In genomic region chr14:49732896-49733295, GRCh38 we compare ENCODE assay signal across 20 cellular contexts.
"Had no signal": no experiment of that assay in that cellular context is flagged by ENCODE, and none has a peak within 500 bp of the region (broad histone marks: within the 10 kb centered on the region; RNA-seq: fewer than 3 reads in every experiment).

No MANE protein-coding gene starts in this region.

- H3K27ac Mint-ChIP-seq: natural killer cell; stimulated activated effector memory CD8-positive, alpha-beta T cell treated with anti-CD3 and anti-CD28 coated beads, Interleukin-12 subunit alpha, Interleukin-12 subunit beta, amount 100 ng/mL, for 72 hours had no signal

- H3K27ac ChIP-seq: gastrocnemius medialis, pancreas, prostate gland, right lobe of liver, thoracic aorta, transverse colon had no signal

- H3K4me1 Mint-ChIP-seq: central memory CD8-positive, alpha-beta T cell; natural killer cell; stimulated activated effector memory CD8-positive, alpha-beta T cell treated with anti-CD3 and anti-CD28 coated beads, Interleukin-12 subunit alpha, Interleukin-12 subunit beta, amount 100 ng/mL, for 72 hours had no signal

- H3K4me3 Mint-ChIP-seq: central memory CD8-positive, alpha-beta T cell; natural killer cell; stimulated activated effector memory CD8-positive, alpha-beta T cell treated with anti-CD3 and anti-CD28 coated beads, Interleukin-12 subunit alpha, Interleukin-12 subunit beta, amount 100 ng/mL, for 72 hours had no signal

- H3K36me3 Mint-ChIP-seq: natural killer cell had no signal

- DNase-seq: cortex of kidney; effector memory CD4-positive, alpha-beta T cell; gastrocnemius medialis; glutamatergic neuron; left colon; left ventricle myocardium superior; natural killer cell; occipital lobe; pancreas; retina; right lobe of liver; stimulated activated CD4-positive, alpha-beta T cell treated with anti-CD3 and anti-CD28 coated beads, Interleukin-4, amount 100 ng/mL, for 1 hour; stimulated activated CD8-positive, alpha-beta memory T cell treated with anti-CD3 and anti-CD28 coated beads, Interleukin-4, amount 100 ng/mL, for 48 hours; stimulated activated naive CD8-positive, alpha-beta T cell treated with anti-CD3 and anti-CD28 coated beads, Interleukin-15, Interleukin-2, amounts not matched to agents 100 U/mL and 50 U/mL, for 24 hours; transverse colon had no signal

- H3K9me3 Mint-ChIP-seq: central memory CD8-positive, alpha-beta T cell; natural killer cell; stimulated activated effector memory CD8-positive, alpha-beta T cell treated with anti-CD3 and anti-CD28 coated beads, Interleukin-12 subunit alpha, Interleukin-12 subunit beta, amount 100 ng/mL, for 72 hours had no signal

- ATAC-seq: esophagus mucosa; gastrocnemius medialis; left colon; left ventricle myocardium superior; natural killer cell; pancreas; right lobe of liver; stimulated activated effector memory CD8-positive, alpha-beta T cell treated with anti-CD3 and anti-CD28 coated beads, Interleukin-12 subunit alpha, Interleukin-12 subunit beta, amount 100 ng/mL, for 72 hours; stimulated activated naive CD8-positive, alpha-beta T cell treated with anti-CD3 and anti-CD28 coated beads, Interleukin-15, Interleukin-2, amounts not matched to agents 100 U/mL and 50 U/mL, for 24 hours had no signal

- H3K27me3 Mint-ChIP-seq: central memory CD8-positive, alpha-beta T cell had no signal
